In genomic region chr6:135180458-135181332, GRCh38 we compare ENCODE assay signal across 8 cellular contexts. TPM values are rescaled to one million over a fixed set of nuclear protein-coding genes. Genes with fewer than 3 reads are reported as not detected.
DNase-seq lines count a peak whose midpoint lies in the region; ATAC-seq and TF ChIP-seq lines count a peak whose summit lies in the region.

Gene MYB, plus strand, starts transcription at chr6:135181308. Its CDS starts 206 bp downstream, at chr6:135181514.

- intact Hi-C loops in lower leg skin (cut with DNase I; ENCODE audit: low total_unique reads), result no loop called here

- H3K27ac ChIP-seq in BLaER1 treated with 17β-estradiol and CSF1 and Interleukin-3, amounts not matched to agents 10 nM and 100 nM, result peak within 1 kb of the TSS; percentile 32 to 99 (median 97); a peak in 21 of 22 replicates

- H3K9me3 ChIP-seq in BLaER1 treated with 17β-estradiol and CSF1 and Interleukin-3, amounts not matched to agents 10 nM and 100 nM (replicated peaks in 1 of 11), result no peaks in the 10 kb centered on the region

- H4K20me1 ChIP-seq in BLaER1 treated with 17β-estradiol and CSF1 and Interleukin-3, amounts not matched to agents 10 nM and 100 nM, result peaks cover 0 to 42% (median 9%) of the 10 kb centered on the region in 11 experiments; a peak in 11 of 22 replicates

- peak within 1 kb of the TSS; percentile 83 to 99 (median 97) for H3K9ac ChIP-seq in BLaER1 treated with 17β-estradiol and CSF1 and Interleukin-3, amounts not matched to agents 10 nM and 100 nM

- peaks cover 0 to 36% (median 8%) of the 10 kb centered on the region in 11 experiments; a peak in 17 of 22 replicates for H3K36me3 ChIP-seq in BLaER1 treated with 17β-estradiol and CSF1 and Interleukin-3, amounts not matched to agents 10 nM and 100 nM

- H3K4me1 ChIP-seq in BLaER1 treated with 17β-estradiol and CSF1 and Interleukin-3, amounts not matched to agents 10 nM and 100 nM, result peaks cover 48 to 63% (median 51%) of the 10 kb centered on the region in 10 experiments

- WGBS in lower leg skin, 2 donors, result 1 to 2% methylated on average over 59 to 69 of the region's 83 CpGs

- ATAC-seq in GM19328 (IDR thresholded peaks at IDR 0.05; ENCODE audit: unreplicated experiment) (peak; percentile 29), HG03457 (IDR thresholded peaks at IDR 0.05; ENCODE audit: unreplicated experiment) (peak; percentile 24)
- peak; percentile 22 to 30 for ATAC-seq in activated CD4-positive, CD25-positive, alpha-beta regulatory T cell treated with anti-CD3 and anti-CD28 coated beads, Interleukin-2, amount 50 U/mL, for 24 hours

- TF ChIP-seq CTCF in choroid plexus epithelial cell (conservative IDR thresholded peaks at IDR 0.05; ENCODE audit: low read depth, low read length) (no peak), lower leg skin (IDR thresholded peaks at IDR 0.05) (no peak)

- H3K4me3 ChIP-seq in BLaER1 treated with 17β-estradiol and CSF1 and Interleukin-3, amounts not matched to agents 10 nM and 100 nM, result peak within 1 kb of the TSS; percentile 80 to 97 (median 92)
- H3K4me3 ChIP-seq in choroid plexus epithelial cell (ENCODE audit: low read depth, low read length) (peak within 1 kb of the TSS; percentile 65), lower leg skin (ENCODE audit: low read depth, poor library complexity, severe bottlenecking) (peak within 1 kb of the TSS; percentile 51)

- H3K4me2 ChIP-seq in BLaER1 treated with 17β-estradiol and CSF1 and Interleukin-3, amounts not matched to agents 10 nM and 100 nM, result peak within 1 kb of the TSS; percentile 77 to 97 (median 90)

- DNase-seq in NCI-H510A treated with DMSO at 0.1 percent for 48 hours (lab: John Stamatoyannopoulos, UW) (peak; percentile 44), choroid plexus epithelial cell (ENCODE audit: low read depth) (peak; percentile 40), lower leg skin (ENCODE audit: low spot score in 2 of 2) (no peak)
- peak; percentile 45 for DNase-seq in stimulated activated CD8-positive, alpha-beta memory T cell treated with anti-CD3 and anti-CD28 coated beads, Interleukin-15, amount 100 ng/mL, for 1 hour (ENCODE audit: low read depth)

- no peak for TF ChIP-seq POLR2A in lower leg skin (IDR thresholded peaks at IDR 0.05)

- H3K27me3 ChIP-seq in BLaER1 treated with 17β-estradiol and CSF1 and Interleukin-3, amounts not matched to agents 10 nM and 100 nM, result no peaks in the 10 kb centered on the region

RNA-seq across cellular contexts. Expression of gene MYB, which starts in this region (rescaled TPM):
- total RNA-seq in lower leg skin, result 1 to 10 TPM; 7.4 to 8.6 (median 7.5) TPM

Comparison
In these comparisons a context has a peak if more than half of its experiments do, and no peak if none do; other contexts are left out.
1. DNase-seq: peak in NCI-H510A treated with DMSO at 0.1 percent for 48 hours (single experiment), choroid plexus epithelial cell (single experiment) and stimulated activated CD8-positive, alpha-beta memory T cell treated with anti-CD3 and anti-CD28 coated beads, Interleukin-15, amount 100 ng/mL, for 1 hour (single experiment); none in lower leg skin (0 of 2).
2. Peak in every context shown above with its lines, with median percentiles within 50 percentile points of each other: H3K4me3 ChIP-seq and ATAC-seq.